ENCODE assay signal across 24 cellular contexts in the genomic region with DNA sequence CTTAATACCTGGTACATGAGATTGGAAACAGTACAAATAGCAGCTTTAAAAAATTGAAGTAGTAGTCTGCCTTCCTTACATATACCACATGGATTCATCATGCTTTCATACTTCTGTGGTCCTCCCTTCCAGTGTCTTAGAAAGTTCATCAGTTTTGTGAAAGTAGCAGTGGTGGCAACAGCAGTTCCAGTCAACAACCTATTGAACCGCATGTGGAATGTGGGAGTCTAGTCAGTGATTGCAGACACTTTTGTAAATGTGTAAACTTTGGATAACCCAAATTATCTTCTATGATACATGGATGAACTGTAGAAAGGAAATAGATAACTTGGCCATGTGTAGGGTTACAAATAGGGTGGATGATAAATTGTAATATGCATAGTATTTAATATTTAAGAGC.
"Had no signal": no experiment of that assay in that cellular context is flagged by ENCODE, and none has a peak within 500 bp of the region (broad histone marks: within the 10 kb centered on the region; RNA-seq: fewer than 3 reads in every experiment).

No MANE protein-coding gene starts in this region.

- H3K27ac Mint-ChIP-seq: activated CD8-positive, alpha-beta T cell treated with anti-CD3 and anti-CD28 coated beads for 36 hours; activated naive CD4-positive, alpha-beta T cell treated with anti-CD3 and anti-CD28 coated beads, Interleukin-2, amount 50 U/mL, for 24 hours; natural killer cell treated with Interleukin-12 subunit alpha and Interleukin-12 subunit beta and Interleukin-15 and Interleukin-18, amount 100 ng/mL, for 72 hours; T-cell had no signal

- H3K36me3 Mint-ChIP-seq: activated naive CD4-positive, alpha-beta T cell treated with anti-CD3 and anti-CD28 coated beads, Interleukin-2, amount 50 U/mL, for 24 hours; natural killer cell treated with Interleukin-12 subunit alpha and Interleukin-12 subunit beta and Interleukin-15 and Interleukin-18, amount 100 ng/mL, for 72 hours; T-cell had no signal

- ATAC-seq: activated CD8-positive, alpha-beta T cell treated with anti-CD3 and anti-CD28 coated beads for 36 hours; activated T-cell treated with anti-CD3 and anti-CD28 coated beads, Interleukin-2, amount 50 U/mL, for 4 hours; body of pancreas; gastrocnemius medialis; left colon; lower lobe of right lung; natural killer cell treated with Interleukin-12 subunit alpha and Interleukin-12 subunit beta and Interleukin-15 and Interleukin-18, amount 100 ng/mL, for 72 hours; T-cell had no signal

- H3K9me3 ChIP-seq: body of pancreas, gastrocnemius medialis, lower lobe of right lung, thoracic aorta had no signal

- H3K4me3 ChIP-seq: body of pancreas, gastrocnemius medialis, lower lobe of right lung, thoracic aorta had no signal

- H3K36me3 ChIP-seq: gastrocnemius medialis, lower lobe of right lung, thoracic aorta had no signal

- H3K27ac ChIP-seq: body of pancreas, epithelial cell of prostate, lower lobe of right lung, thoracic aorta had no signal

- H3K9me3 Mint-ChIP-seq: activated CD8-positive, alpha-beta T cell treated with anti-CD3 and anti-CD28 coated beads for 36 hours; activated naive CD4-positive, alpha-beta T cell treated with anti-CD3 and anti-CD28 coated beads, Interleukin-2, amount 50 U/mL, for 24 hours; activated T-cell treated with anti-CD3 and anti-CD28 coated beads, Interleukin-2, amount 50 U/mL, for 4 hours; activated T-helper 2 cell treated with anti-CD3 and anti-CD28 coated beads, Interferon-gamma antibody, Interleukin-2, Interleukin-4, amounts not matched to agents 10 μg/mL and 5 μg/mL and 100 μg/mL, durations not matched to agents 14 hours and 24 hours and 36 hours; natural killer cell treated with Interleukin-12 subunit alpha and Interleukin-12 subunit beta and Interleukin-15 and Interleukin-18, amount 100 ng/mL, for 72 hours; T-cell had no signal

- H3K4me3 Mint-ChIP-seq: activated CD8-positive, alpha-beta T cell treated with anti-CD3 and anti-CD28 coated beads for 36 hours; activated naive CD4-positive, alpha-beta T cell treated with anti-CD3 and anti-CD28 coated beads, Interleukin-2, amount 50 U/mL, for 24 hours; activated T-cell treated with anti-CD3 and anti-CD28 coated beads, Interleukin-2, amount 50 U/mL, for 4 hours; natural killer cell treated with Interleukin-12 subunit alpha and Interleukin-12 subunit beta and Interleukin-15 and Interleukin-18, amount 100 ng/mL, for 72 hours; T-cell had no signal

- DNase-seq: activated CD4-positive, alpha-beta T cell treated with anti-CD3 and anti-CD28 coated beads, Interleukin-2, amount 50 U/mL, for 1 hour; activated CD8-positive, alpha-beta T cell treated with anti-CD3 and anti-CD28 coated beads for 36 hours; activated T-cell treated with anti-CD3 and anti-CD28 coated beads, Interleukin-2, amount 50 U/mL, for 4 hours; aorta; body of pancreas; dermis blood vessel endothelial cell; effector CD4-positive, alpha-beta T cell; gastrocnemius medialis; glutamatergic neuron; left colon; lower lobe of right lung; mesenchymal stem cell; posterior cingulate gyrus; retina; stimulated activated CD4-positive, alpha-beta T cell treated with anti-CD3 and anti-CD28 coated beads, Interleukin-15, amount 100 ng/mL, for 24 hours; stimulated activated naive CD4-positive, alpha-beta T cell; T-cell; T-helper 9 cell; trophoblast cell had no signal

- H3K27me3 Mint-ChIP-seq: activated CD8-positive, alpha-beta T cell treated with anti-CD3 and anti-CD28 coated beads for 36 hours; activated naive CD4-positive, alpha-beta T cell treated with anti-CD3 and anti-CD28 coated beads, Interleukin-2, amount 50 U/mL, for 24 hours; natural killer cell treated with Interleukin-12 subunit alpha and Interleukin-12 subunit beta and Interleukin-15 and Interleukin-18, amount 100 ng/mL, for 72 hours; T-cell had no signal

- H3K27me3 ChIP-seq: body of pancreas, gastrocnemius medialis had no signal
